Comparison of ENCODE assay signal across 9 cellular contexts in the genomic region with DNA sequence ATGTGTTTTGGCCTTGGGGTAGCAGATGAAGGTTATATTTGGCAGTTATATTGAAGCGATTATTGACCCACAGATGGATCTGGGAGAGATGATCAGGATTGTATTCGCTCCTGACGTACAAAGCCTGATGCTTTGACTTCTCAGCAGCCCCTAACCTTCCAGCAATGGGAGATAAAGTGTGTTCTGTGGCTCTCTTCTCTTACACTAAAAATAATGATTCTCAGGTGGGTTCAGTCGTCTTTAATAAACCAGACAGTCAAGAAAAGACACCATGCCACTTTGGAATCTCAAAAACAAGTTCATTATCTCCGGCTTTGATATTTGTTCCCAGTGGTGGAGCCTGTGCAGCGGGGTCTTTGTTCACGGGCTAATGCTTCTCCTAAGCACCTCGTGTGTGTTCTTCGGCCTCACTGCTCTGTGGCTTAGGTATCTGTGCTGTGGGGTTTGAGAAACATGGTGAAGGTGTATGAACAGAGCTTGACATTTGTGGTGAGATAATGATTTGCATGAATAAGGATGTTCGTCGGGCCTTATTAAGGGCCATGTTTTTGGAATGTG. TPM values are rescaled to one million over a fixed set of nuclear protein-coding genes. Genes with fewer than 3 reads are reported as not detected.
DNase-seq lines count a peak whose midpoint lies in the region; ATAC-seq and TF ChIP-seq lines count a peak whose summit lies in the region.
"Had no signal": no experiment of that assay in that cellular context is flagged by ENCODE, and none has a peak within 500 bp of the region (broad histone marks: within the 10 kb centered on the region; RNA-seq: fewer than 3 reads in every experiment).

No MANE protein-coding gene starts in this region.

- no peak for DNase-seq in Calu3
- no peak for DNase-seq in OCI-LY7 (ENCODE audit: low spot score)
- no peak for DNase-seq in esophagus muscularis mucosa (ENCODE audit: extremely low spot score)
- DNase-seq in progenitor cell of endocrine pancreas (ENCODE audit: low spot score, unreplicated experiment) = no peak
- no peak for DNase-seq in NCI-H1436 (lab: John Stamatoyannopoulos, UW)
- no peak for DNase-seq in hepatic stellate cell (ENCODE audit: low spot score)
- DNase-seq: activated CD4-positive, CD25-positive, alpha-beta regulatory T cell had no signal

- H3K27ac Mint-ChIP-seq in Calu3 (ENCODE audit: unreplicated experiment) (peak overlapping the region; percentile 25), progenitor cell of endocrine pancreas (peak overlapping the region; percentile 79)

- POLR2A ChIA-PET in OCI-LY7 (lab: Charles Lee) = no interaction called here

- H3K27me3 ChIP-seq in esophagus muscularis mucosa = no peaks in the 10 kb centered on the region

- intact Hi-C loops in Calu3 (cut with micrococcal nuclease; ENCODE audit: unreplicated experiment) = no loop called here
- intact Hi-C loops in OCI-LY7 (cut with micrococcal nuclease; ENCODE audit: unreplicated experiment) = no loop called here
- intact Hi-C loops in esophagus muscularis mucosa (cut with DNase I) = no loop called here

- H3K4me1 ChIP-seq in OCI-LY7 (ENCODE audit: insufficient read depth, low read length, poor library complexity, severe bottlenecking) = peaks cover 18% of the 10 kb centered on the region
- H3K4me1 ChIP-seq in esophagus muscularis mucosa = peaks cover 17 to 61% (median 53%) of the 10 kb centered on the region in 4 donors

- TF ChIP-seq EP300 in esophagus muscularis mucosa (IDR thresholded peaks at IDR 0.05) = no peak

- CTCF ChIA-PET in Calu3 (lab: Charles Lee) (no interaction called here), OCI-LY7 (lab: Charles Lee; ENCODE audit: unreplicated experiment) (no interaction called here)

- peaks cover 20% of the 10 kb centered on the region for H3K36me3 Mint-ChIP-seq in Calu3 (ENCODE audit: insufficient read depth, unreplicated experiment)
- H3K36me3 Mint-ChIP-seq in progenitor cell of endocrine pancreas (ENCODE audit: insufficient read depth) = peaks cover 2% of the 10 kb centered on the region

- no peaks in the 10 kb centered on the region for H3K79me2 ChIP-seq in OCI-LY7 (ENCODE audit: insufficient read depth, low read depth, low read length)

- 61% methylated on average over 11 of the region's 11 CpGs for WGBS in esophagus muscularis mucosa

- no peak for TF ChIP-seq POLR2A in esophagus muscularis mucosa (IDR thresholded peaks at IDR 0.05; ENCODE audit: low read depth)

- no peak overlapping the region for H3K27ac ChIP-seq in OCI-LY7 (ENCODE audit: low read depth, low read length, poor library complexity, severe bottlenecking)
- H3K27ac ChIP-seq in esophagus muscularis mucosa (replicated peaks in 1 of 4) = peak overlapping the region; percentile 88 to 94 (median 90)

- H3K9me3 ChIP-seq in OCI-LY7 (ENCODE audit: low read length) (no peaks in the 10 kb centered on the region), esophagus muscularis mucosa (no peaks in the 10 kb centered on the region)

- H3K36me3 ChIP-seq in OCI-LY7 (ENCODE audit: insufficient read depth, low read length) = no peaks in the 10 kb centered on the region
- H3K36me3 ChIP-seq in esophagus muscularis mucosa = no peaks in the 10 kb centered on the region

- ATAC-seq in HG02759 (IDR thresholded peaks at IDR 0.05; ENCODE audit: unreplicated experiment) (no peak), GM21381 (IDR thresholded peaks at IDR 0.05; ENCODE audit: unreplicated experiment) (no peak)

- H3K4me2 ChIP-seq in OCI-LY7 (ENCODE audit: low read length) = peak overlapping the region; percentile 87

- 0 out of 2 replicates have a peak, but pooled peaks cover 4% of the 10 kb centered on the region for H4K20me1 ChIP-seq in OCI-LY7 (ENCODE audit: insufficient read depth, low read length)

- H3K9me2 ChIP-seq in OCI-LY7 (ENCODE audit: insufficient read depth, low read length) = no peaks in the 10 kb centered on the region

- TF ChIP-seq CTCF in Calu3 (IDR thresholded peaks at IDR 0.05; ENCODE audit: unreplicated experiment) (no peak), OCI-LY7 (conservative IDR thresholded peaks at IDR 0.05; ENCODE audit: low read length) (no peak), esophagus muscularis mucosa (IDR thresholded peaks at IDR 0.05) (no peak), progenitor cell of endocrine pancreas (IDR thresholded peaks at IDR 0.05; ENCODE audit: unreplicated experiment) (no peak)

- H3K4me3 Mint-ChIP-seq in Calu3 (ENCODE audit: low read depth, unreplicated experiment) (peak overlapping the region; percentile 91), progenitor cell of endocrine pancreas (ENCODE audit: low read depth) (peak overlapping the region; percentile 87)

- H2AFZ ChIP-seq in OCI-LY7 (ENCODE audit: low read length) = no peak overlapping the region

- no peaks in the 10 kb centered on the region for H3K9me3 Mint-ChIP-seq in Calu3 (ENCODE audit: low read depth, unreplicated experiment)
- no peaks in the 10 kb centered on the region for H3K9me3 Mint-ChIP-seq in progenitor cell of endocrine pancreas (ENCODE audit: low read depth)

- peak overlapping the region; percentile 9 for H3K4me3 ChIP-seq in OCI-LY7 (ENCODE audit: low read depth, low read length, poor library complexity, severe bottlenecking)
- peak overlapping the region; percentile 74 to 100 (median 96) for H3K4me3 ChIP-seq in esophagus muscularis mucosa

- peaks cover 21% of the 10 kb centered on the region for H3K27me3 Mint-ChIP-seq in Calu3 (ENCODE audit: unreplicated experiment)
- peaks cover 20% of the 10 kb centered on the region for H3K27me3 Mint-ChIP-seq in progenitor cell of endocrine pancreas

- BruUV-seq in Calu3 (replicated peaks; lab: Mats Ljungman, UMichigan) = TSS peak; percentile 36
- BruUV-seq in OCI-LY7 (replicated peaks; lab: Mats Ljungman, UMichigan) = no TSS peak

- H3K4me1 Mint-ChIP-seq in Calu3 (ENCODE audit: low read depth, unreplicated experiment) (peaks cover 35% of the 10 kb centered on the region), progenitor cell of endocrine pancreas (ENCODE audit: low read depth) (peaks cover 40% of the 10 kb centered on the region)

RNA-seq across cellular contexts. Expression of a gene that starts 1.6 kb away (rescaled TPM):
- total RNA-seq in Calu3 (2022) (16.3 and 17.3 TPM in 2 replicates), OCI-LY7 (2022) (6.1 and 6.8 TPM in 2 replicates), esophagus muscularis mucosa (10 to 100 TPM in 3 of 4 donors, 1 to 10 TPM in 1; 9.1 to 22.4 (median 13.9) TPM), progenitor cell of endocrine pancreas (65.1 and 65.7 TPM in 2 replicates)
- 3.0 and 4.1 TPM in 2 replicates for total RNA-seq in OCI-LY7 (2014; rRNA removed; shearing (Covaris generic))

RNA-seq across cellular contexts. Expression of a gene that starts 45.8 kb away (rescaled TPM):
- total RNA-seq in Calu3 (2022) = 0.44 TPM in 1 of 2 replicates, not detected in the other
- total RNA-seq in OCI-LY7 (2014; rRNA removed; shearing (Covaris generic)) = not detected in 2 replicates
- not detected in 2 replicates for total RNA-seq in OCI-LY7 (2022)
- 100 to 1,000 TPM; 124 to 149 (median 125) TPM for total RNA-seq in esophagus muscularis mucosa
- total RNA-seq in progenitor cell of endocrine pancreas = 0.18 TPM in 1 of 2 replicates, not detected in the other

RNA-seq across cellular contexts. Expression of a gene that starts 53.7 kb away (rescaled TPM):
- total RNA-seq in Calu3 (2022) = 0.34 TPM in 1 of 2 replicates, not detected in the other
- 0.41 and 0.66 TPM in 2 replicates for total RNA-seq in OCI-LY7 (2014; rRNA removed; shearing (Covaris generic))
- 0.89 and 1.3 TPM in 2 replicates for total RNA-seq in OCI-LY7 (2022)
- total RNA-seq in esophagus muscularis mucosa = 10 to 100 TPM; 13.3 to 26.9 (median 18.3) TPM
- total RNA-seq in progenitor cell of endocrine pancreas = 12.5 and 15.5 TPM in 2 replicates

Comparison
In these comparisons a context has a peak if more than half of its experiments do, and no peak if none do; other contexts are left out.
1. RNA of a gene that starts 45.8 kb away (total RNA-seq): 124 to 149 TPM in esophagus muscularis mucosa; 0.44 TPM in Calu3, 0.18 TPM in progenitor cell of endocrine pancreas and not detected in OCI-LY7; every median in the first group is over 10 times any median in the second.